Comparison of ENCODE assay signal across 28 cellular contexts in the genomic region with DNA sequence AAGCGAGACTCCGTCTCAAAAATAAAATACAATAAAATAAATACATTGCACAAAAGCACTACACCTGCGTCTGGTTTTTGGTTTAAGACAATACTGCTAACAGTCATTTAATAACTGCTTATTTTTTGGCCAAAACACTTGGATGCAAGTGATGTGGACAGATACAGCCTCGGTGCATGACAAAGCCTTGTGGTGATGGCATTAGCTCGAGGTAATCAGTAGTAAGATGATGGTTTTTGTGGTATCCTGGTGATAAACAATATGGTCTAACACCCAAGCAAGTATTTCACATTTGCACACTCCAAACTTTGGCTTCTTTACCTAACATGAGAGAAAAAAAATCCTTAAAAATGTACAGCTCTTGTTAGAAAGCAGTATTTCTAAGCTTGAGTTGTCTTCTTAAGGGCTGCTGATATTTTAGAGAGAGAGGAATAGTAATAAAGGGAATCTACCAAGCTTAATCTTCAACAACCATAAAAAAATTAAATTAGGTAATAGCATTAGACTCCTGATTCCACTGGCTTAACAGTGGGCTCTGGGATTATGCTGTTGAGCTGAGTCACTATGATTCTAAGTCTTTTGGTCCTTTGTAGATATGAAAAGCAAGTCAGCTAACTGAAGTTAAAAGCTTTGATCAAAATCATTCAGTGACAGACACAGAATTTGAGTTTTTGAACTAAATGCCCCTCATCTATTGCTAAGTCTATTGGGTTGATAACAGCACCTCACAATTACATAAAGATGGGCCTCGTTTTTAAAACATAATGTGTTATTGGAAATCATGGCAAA.
A peak's percentile ranks its signal among the peaks of the same experiment; 100 is the strongest.
DNase-seq lines count a peak whose midpoint lies in the region; ATAC-seq and TF ChIP-seq lines count a peak whose summit lies in the region.
"Had no signal": no experiment of that assay in that cellular context is flagged by ENCODE, and none has a peak within 500 bp of the region (broad histone marks: within the 10 kb centered on the region; RNA-seq: fewer than 3 reads in every experiment).

No MANE protein-coding gene starts in this region.

- POLR2A ChIA-PET in IMR-90 (lab: Charles Lee; ENCODE audit: unreplicated experiment): interaction anchor here (0.6 kb wide), 1 partner anchor 344 kb away, joined by 8 read pairs; no protein-coding TSS in a partner anchor

- ATAC-seq in IMR-90 (ENCODE audit: low read depth): no peak
- ATAC-seq in psoas muscle: no peak
- ATAC-seq: heart right ventricle; left cardiac atrium; naive thymus-derived CD8-positive, alpha-beta T cell; right lobe of liver; T-helper 17 cell had no signal

- H3K27me3 ChIP-seq in IMR-90 (ENCODE audit: control insufficient read depth, insufficient read depth, low read length): no peaks in the 10 kb centered on the region
- H3K27me3 ChIP-seq in SJSA1 (replicated peaks): no peaks in the 10 kb centered on the region
- H3K27me3 ChIP-seq in hepatocyte: no peaks in the 10 kb centered on the region
- H3K27me3 ChIP-seq in psoas muscle (ENCODE audit: insufficient read depth in 3 of 3, low read length in 2 of 3): no peaks in the 10 kb centered on the region
- H3K27me3 ChIP-seq in stomach: no peaks in the 10 kb centered on the region
- H3K27me3 ChIP-seq in effector memory CD4-positive, alpha-beta T cell (replicated peaks; ENCODE audit: control insufficient read depth, insufficient read depth, low read length, poor library complexity, severe bottlenecking): no peaks in the 10 kb centered on the region
- H3K27me3 ChIP-seq: heart right ventricle, Peyer's patch, right lobe of liver had no signal

- H3K4me3 ChIP-seq in IMR-90 (ENCODE audit: insufficient read depth, low read depth, low read length): no peak overlapping the region
- H3K4me3 ChIP-seq in SJSA1: no peak overlapping the region
- no peak overlapping the region for H3K4me3 ChIP-seq in hepatocyte
- no peak overlapping the region for H3K4me3 ChIP-seq in psoas muscle
- H3K4me3 ChIP-seq in stomach: no peak overlapping the region
- H3K4me3 ChIP-seq in effector memory CD4-positive, alpha-beta T cell (ENCODE audit: insufficient read depth, low read depth, low read length, poor library complexity, severe bottlenecking): no peak overlapping the region
- H3K4me3 ChIP-seq: heart right ventricle, Peyer's patch, right lobe of liver had no signal

- no peak overlapping the region for H4K8ac ChIP-seq in IMR-90 (ENCODE audit: low read depth in 2 of 2, low read length in 2 of 2)

- H3K4me1 Mint-ChIP-seq in T-helper 2 cell treated with Interferon-gamma antibody and Interleukin-4, amounts not matched to agents 5 μg/mL and 100 μg/mL, for 36 hours (ENCODE audit: low read depth): peaks cover 5% of the 10 kb centered on the region
- H3K4me1 Mint-ChIP-seq: memory B cell had no signal

- H2AFZ ChIP-seq in IMR-90 (replicated peaks; ENCODE audit: low read length, poor library complexity) (no peak overlapping the region), hepatocyte (no peak overlapping the region)
- H2AFZ ChIP-seq: parathyroid adenoma had no signal

- peak overlapping the region; percentile 15; the same call in 1 of the 2 replicates for H3K23ac ChIP-seq in IMR-90 (ENCODE audit: low read depth, low read length)

- dilution Hi-C loops in IMR-90 (cut with HindIII; ENCODE audit: low sequenced_read_pairs, unreplicated experiment): no loop called here

- H3K27ac Mint-ChIP-seq in T-helper 2 cell treated with Interferon-gamma antibody and Interleukin-4, amounts not matched to agents 5 μg/mL and 100 μg/mL, for 36 hours: no peak overlapping the region
- H3K27ac Mint-ChIP-seq: activated T-helper 1 cell treated with anti-CD3 and anti-CD28 coated beads, Interleukin-12 subunit alpha, Interleukin-12 subunit beta, Interleukin-2, Interleukin-4 antibody, amounts not matched to agents 30 ng/mL and 10 ng/mL and 1 ng/mL, durations not matched to agents 14 hours and 24 hours and 36 hours; dendritic cell treated with granulocyte-macrophage colony-stimulating factor and Interleukin-4, amounts not matched to agents 40 ng/mL and 50 ng/mL, for 4 days; memory B cell; naive thymus-derived CD8-positive, alpha-beta T cell; T-helper 17 cell had no signal

- TF ChIP-seq POLR2A in IMR-90 (IDR thresholded peaks at IDR 0.05; ENCODE audit: low read depth, low read length) (no peak), stomach (IDR thresholded peaks at IDR 0.05) (no peak)

- no peak overlapping the region for H2AK9ac ChIP-seq in IMR-90 (replicated peaks; ENCODE audit: low read depth, low read length, poor library complexity)

- DNase-seq in IMR-90 (peak; percentile 56), SJSA1 (ENCODE audit: low read depth in 1 of 2, low spot score in 2 of 2) (no peak), hepatocyte (ENCODE audit: low spot score) (no peak), psoas muscle (no peak), globus pallidus (ENCODE audit: low spot score) (no peak), stomach (no peak)
- DNase-seq in T-helper 2 cell treated with Interferon-gamma antibody and Interleukin-4, amounts not matched to agents 5 μg/mL and 100 μg/mL, for 36 hours (ENCODE audit: low spot score): no peak
- DNase-seq in effector memory CD4-positive, alpha-beta T cell: no peak
- DNase-seq: activated CD4-positive, alpha-beta T cell treated with anti-CD3 and anti-CD28 coated beads, Interleukin-2, amount 50 U/mL, for 1 hour; activated naive CD4-positive, alpha-beta T cell treated with anti-CD3 and anti-CD28 coated beads, Interleukin-2, amount 50 U/mL, for 16 hours; EL; heart right ventricle; left cardiac atrium; MM.1S; naive thymus-derived CD8-positive, alpha-beta T cell; NCI-H146; NCI-H2171; NCI-H510A treated with DMSO at 0.1 percent for 48 hours; Peyer's patch; SIG-M5; T-helper 17 cell; WERI-Rb-1 had no signal

- H3K79me1 ChIP-seq in IMR-90 (ENCODE audit: low read depth in 1 of 2, low read length in 2 of 2): peaks cover 0 to 31% of the 10 kb centered on the region in 2 experiments; a peak in 2 of 4 replicates

- no peak overlapping the region for H3K9ac ChIP-seq in IMR-90 (ENCODE audit: low read depth, low read length)
- H3K9ac ChIP-seq: parathyroid adenoma had no signal

- intact Hi-C loops in IMR-90 (cut with micrococcal nuclease): no loop called here
- intact Hi-C loops in psoas muscle (cut with DNase I): no loop called here
- intact Hi-C loops in stomach (cut with DNase I; ENCODE audit: low total_unique reads): no loop called here

- H3K4me3 Mint-ChIP-seq in T-helper 2 cell treated with Interferon-gamma antibody and Interleukin-4, amounts not matched to agents 5 μg/mL and 100 μg/mL, for 36 hours: no peak overlapping the region
- H3K4me3 Mint-ChIP-seq: activated T-helper 1 cell treated with anti-CD3 and anti-CD28 coated beads, Interleukin-12 subunit alpha, Interleukin-12 subunit beta, Interleukin-2, Interleukin-4 antibody, amounts not matched to agents 30 ng/mL and 10 ng/mL and 1 ng/mL, durations not matched to agents 14 hours and 24 hours and 36 hours; dendritic cell treated with granulocyte-macrophage colony-stimulating factor and Interleukin-4, amounts not matched to agents 40 ng/mL and 50 ng/mL, for 4 days; memory B cell; naive thymus-derived CD8-positive, alpha-beta T cell; T-helper 17 cell; type B pancreatic cell had no signal

- no peaks in the 10 kb centered on the region for H3K9me2 ChIP-seq in hepatocyte (replicated peaks; ENCODE audit: insufficient read depth)

- H3K36me3 Mint-ChIP-seq in T-helper 2 cell treated with Interferon-gamma antibody and Interleukin-4, amounts not matched to agents 5 μg/mL and 100 μg/mL, for 36 hours (ENCODE audit: low read depth): peaks cover 13% of the 10 kb centered on the region

- BruUV-seq in IMR-90 (replicated peaks; lab: Mats Ljungman, UMichigan): no TSS peak

- H3K9me3 ChIP-seq in IMR-90 (ENCODE audit: control insufficient read depth, insufficient read depth, low read length): no peaks in the 10 kb centered on the region
- H3K9me3 ChIP-seq in SJSA1 (replicated peaks): no peaks in the 10 kb centered on the region
- H3K9me3 ChIP-seq in hepatocyte (ENCODE audit: low read depth): no peaks in the 10 kb centered on the region
- no peaks in the 10 kb centered on the region for H3K9me3 ChIP-seq in psoas muscle
- no peaks in the 10 kb centered on the region for H3K9me3 ChIP-seq in stomach
- no peaks in the 10 kb centered on the region for H3K9me3 ChIP-seq in effector memory CD4-positive, alpha-beta T cell (ENCODE audit: control insufficient read depth, low read length)
- H3K9me3 ChIP-seq: heart right ventricle, Peyer's patch, right lobe of liver had no signal

- peaks cover 6% of the 10 kb centered on the region for H3K36me3 ChIP-seq in IMR-90 (ENCODE audit: control insufficient read depth, insufficient read depth, low read length)
- peaks cover 31% of the 10 kb centered on the region for H3K36me3 ChIP-seq in SJSA1
- H3K36me3 ChIP-seq in hepatocyte (replicated peaks; ENCODE audit: insufficient read depth, low read depth): peaks cover 6% of the 10 kb centered on the region
- H3K36me3 ChIP-seq in psoas muscle (ENCODE audit: insufficient read depth in 1 of 2, low read depth in 1 of 2): peaks cover 0 to 28% of the 10 kb centered on the region in 2 donors
- peaks cover 13 to 75% (median 56%) of the 10 kb centered on the region in 4 donors for H3K36me3 ChIP-seq in stomach
- H3K36me3 ChIP-seq in effector memory CD4-positive, alpha-beta T cell (ENCODE audit: control insufficient read depth, insufficient read depth, low read length): peaks cover 15% of the 10 kb centered on the region

- H3K79me2 ChIP-seq in hepatocyte: no peaks in the 10 kb centered on the region
- H3K79me2 ChIP-seq: parathyroid adenoma had no signal

- H2BK20ac ChIP-seq in IMR-90 (ENCODE audit: low read depth, low read length): no peak overlapping the region

- H3K4me2 ChIP-seq in IMR-90 (ENCODE audit: low read depth, low read length) (no peak overlapping the region), hepatocyte (no peak overlapping the region)

- in situ Hi-C loops in IMR-90 (cut with MboI; ENCODE audit: low sequenced_read_pairs): no loop called here

- peak overlapping the region; percentile 43; the same call in 1 of the 2 replicates for H3K18ac ChIP-seq in IMR-90 (ENCODE audit: low read depth, low read length)

- 100% methylated on average over 1 of the region's 6 CpGs; no CpG with 5 or more reads in 1 of the 2 experiments for WGBS in IMR-90 (ENCODE audit: extremely low coverage in 2 of 2, insufficient read length in 1 of 2), 2 experiments
- 87% methylated on average over 6 of the region's 6 CpGs for WGBS in hepatocyte (ENCODE audit: low lambda C conversion rate, missing lambda C conversion rate)
- WGBS in psoas muscle, 3 donors: 92 to 94% (median 93%) methylated on average over 6 of the region's 6 CpGs
- WGBS in stomach, 5 donors: 86 to 95% (median 93%) methylated on average over 6 of the region's 6 CpGs

- H3K56ac ChIP-seq in IMR-90 (ENCODE audit: extremely low read depth, insufficient read depth, low read length): no peak overlapping the region

- H3K4me1 ChIP-seq in IMR-90 (ENCODE audit: control insufficient read depth, insufficient read depth, low read length): peaks cover 22% of the 10 kb centered on the region
- H3K4me1 ChIP-seq in SJSA1 (replicated peaks): no peaks in the 10 kb centered on the region
- peaks cover 32% of the 10 kb centered on the region for H3K4me1 ChIP-seq in hepatocyte (ENCODE audit: insufficient read depth)
- peaks cover 25% of the 10 kb centered on the region for H3K4me1 ChIP-seq in psoas muscle
- H3K4me1 ChIP-seq in stomach: peaks cover 0 to 32% (median 16%) of the 10 kb centered on the region in 4 donors
- no peaks in the 10 kb centered on the region for H3K4me1 ChIP-seq in effector memory CD4-positive, alpha-beta T cell (ENCODE audit: control insufficient read depth, insufficient read depth, low read length, poor library complexity, severe bottlenecking)
- H3K4me1 ChIP-seq: right lobe of liver had no signal

- H3K27me3 Mint-ChIP-seq in T-helper 2 cell treated with Interferon-gamma antibody and Interleukin-4, amounts not matched to agents 5 μg/mL and 100 μg/mL, for 36 hours (ENCODE audit: low read depth): no peaks in the 10 kb centered on the region
- H3K27me3 Mint-ChIP-seq: dendritic cell treated with granulocyte-macrophage colony-stimulating factor and Interleukin-4, amounts not matched to agents 40 ng/mL and 50 ng/mL, for 4 days; memory B cell; naive thymus-derived CD8-positive, alpha-beta T cell; T-helper 17 cell; type B pancreatic cell had no signal

- H2AK5ac ChIP-seq in IMR-90 (ENCODE audit: low read depth, low read length): no peak overlapping the region

- TF ChIP-seq CTCF in IMR-90 (conservative IDR thresholded peaks at IDR 0.05; ENCODE audit: low read depth, low read length) (no peak), hepatocyte (IDR thresholded peaks at IDR 0.05; ENCODE audit: poor library complexity) (no peak), psoas muscle (IDR thresholded peaks at IDR 0.05) (no peak), stomach (IDR thresholded peaks at IDR 0.05) (no peak)

- H3K14ac ChIP-seq in IMR-90 (replicated peaks; ENCODE audit: low read depth, low read length): no peak overlapping the region

- no peaks in the 10 kb centered on the region for H3K9me3 Mint-ChIP-seq in T-helper 2 cell treated with Interferon-gamma antibody and Interleukin-4, amounts not matched to agents 5 μg/mL and 100 μg/mL, for 36 hours
- H3K9me3 Mint-ChIP-seq: activated T-helper 1 cell treated with anti-CD3 and anti-CD28 coated beads, Interleukin-12 subunit alpha, Interleukin-12 subunit beta, Interleukin-2, Interleukin-4 antibody, amounts not matched to agents 30 ng/mL and 10 ng/mL and 1 ng/mL, durations not matched to agents 14 hours and 24 hours and 36 hours; dendritic cell treated with granulocyte-macrophage colony-stimulating factor and Interleukin-4, amounts not matched to agents 40 ng/mL and 50 ng/mL, for 4 days; memory B cell; naive thymus-derived CD8-positive, alpha-beta T cell; type B pancreatic cell had no signal

- CTCF ChIA-PET in IMR-90 (lab: Yijun Ruan, JAX): interaction anchor here (0.6 kb wide), 1 partner anchor 74 kb away, joined by 5 read pairs; no protein-coding TSS in a partner anchor

- H3K4ac ChIP-seq in IMR-90 (ENCODE audit: low read depth, low read length): no peak overlapping the region

- peak overlapping the region; percentile 4; the same call in 1 of the 2 replicates for H2BK120ac ChIP-seq in IMR-90 (ENCODE audit: low read depth, low read length)

- H2BK15ac ChIP-seq in IMR-90 (ENCODE audit: low read depth, low read length): no peak overlapping the region

- no peak overlapping the region; the same call in 1 of the 2 replicates for H4K5ac ChIP-seq in IMR-90 (ENCODE audit: low read depth, low read length)

- H3K9me1 ChIP-seq in IMR-90 (ENCODE audit: insufficient read depth, low read length): peaks cover 19% of the 10 kb centered on the region

- no peaks in the 10 kb centered on the region for H4K20me1 ChIP-seq in IMR-90 (ENCODE audit: insufficient read depth, low read length)
- H4K20me1 ChIP-seq in hepatocyte (ENCODE audit: insufficient read depth, poor library complexity, severe bottlenecking): no peaks in the 10 kb centered on the region

- H4K91ac ChIP-seq in IMR-90 (ENCODE audit: insufficient read depth, low read depth, low read length): no peak overlapping the region

- H3K27ac ChIP-seq in IMR-90 (ENCODE audit: insufficient read depth, low read length) (no peak overlapping the region), SJSA1 (0 out of 2 replicates have a peak overlapping the region, but pooled peaks have one; percentile 7), hepatocyte (peak overlapping the region; percentile 88), psoas muscle (peak overlapping the region; percentile 68), stomach (peak overlapping the region in 1 of 5 donors; percentile 70)
- no peak overlapping the region for H3K27ac ChIP-seq in effector memory CD4-positive, alpha-beta T cell (ENCODE audit: insufficient read depth, low read length, poor library complexity, severe bottlenecking)
- H3K27ac ChIP-seq: parathyroid adenoma, Peyer's patch, right lobe of liver, WERI-Rb-1 had no signal

- peak overlapping the region; percentile 23 for H2BK5ac ChIP-seq in IMR-90 (ENCODE audit: low read depth, low read length, poor library complexity, severe bottlenecking)

- no peak for TF ChIP-seq RAD21 in IMR-90 (IDR thresholded peaks at IDR 0.05; ENCODE audit: low read length)

- TF ChIP-seq EP300 in stomach (IDR thresholded peaks at IDR 0.05): no peak

Comparison
In these comparisons a context has a peak if more than half of its experiments do, and no peak if none do; other contexts are left out.
1. H3K27ac ChIP-seq: peak in SJSA1 (single experiment), hepatocyte (single experiment) and psoas muscle (single experiment); none in IMR-90 (single experiment) and effector memory CD4-positive, alpha-beta T cell (single experiment).